3 cellular contexts compared by ENCODE assay signal in the genomic region with DNA sequence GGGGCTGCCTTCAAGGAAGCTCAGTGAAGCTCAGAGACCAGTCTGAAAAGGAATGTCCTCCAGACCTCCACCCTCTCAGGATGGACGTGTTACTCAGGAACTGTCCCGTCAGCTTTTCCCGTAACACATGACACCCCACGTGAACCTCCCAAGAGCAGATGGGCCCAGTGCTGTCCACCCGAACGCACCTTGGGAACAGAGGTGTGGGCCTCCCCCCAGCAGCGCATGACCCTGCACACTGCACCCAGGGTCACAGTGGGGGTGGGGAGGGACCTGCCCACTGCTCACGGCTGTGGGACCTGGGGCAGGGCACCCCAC.
TF ChIP-seq lines count a peak whose summit lies in the region.

No MANE protein-coding gene starts in this region.

TF ChIP-seq in IMR-90, 13 proteins besides CTCF, POLR2A, EP300 and RAD21:
- no peak for TF ChIP-seq CEBPB (IDR thresholded peaks at IDR 0.05; ENCODE audit: low read depth, low read length)
- no peak for TF ChIP-seq MXI1 (IDR thresholded peaks at IDR 0.05; ENCODE audit: borderline replicate concordance, low read depth, low read length)
- TF ChIP-seq MAFK (IDR thresholded peaks at IDR 0.05; ENCODE audit: low read depth, low read length), result 0 out of 2 replicates have a peak, but pooled peaks have one; percentile 4

TF ChIP-seq in GM12878, 131 proteins besides CTCF, POLR2A, EP300 and RAD21:
- TF ChIP-seq CHD1 (IDR thresholded peaks at IDR 0.05; ENCODE audit: low read depth, low read length) (no peak), NKRF (conservative IDR thresholded peaks at IDR 0.05) (no peak), IRF4 (IDR thresholded peaks at IDR 0.05; ENCODE audit: low read depth, low read length) (no peak), NR2F1 (conservative IDR thresholded peaks at IDR 0.05) (no peak), ZBTB4 (CRISPR knock-in tag; IDR thresholded peaks at IDR 0.05) (no peak), TAF1 (IDR thresholded peaks at IDR 0.05; ENCODE audit: borderline replicate concordance, low read depth, low read length) (no peak), ETV6 (conservative IDR thresholded peaks at IDR 0.05 in 1 of 2, IDR thresholded peaks at IDR 0.05 in 1 of 2; ENCODE audit: borderline replicate concordance in 1 of 2, low read depth in 1 of 2) (no peak), RUNX3 (IDR thresholded peaks at IDR 0.05; ENCODE audit: low read length) (no peak), CHD2 (IDR thresholded peaks at IDR 0.05; ENCODE audit: borderline replicate concordance, low read depth, low read length) (no peak), PML (IDR thresholded peaks at IDR 0.05; ENCODE audit: low read length) (no peak)
- TF ChIP-seq, protein P1, sequence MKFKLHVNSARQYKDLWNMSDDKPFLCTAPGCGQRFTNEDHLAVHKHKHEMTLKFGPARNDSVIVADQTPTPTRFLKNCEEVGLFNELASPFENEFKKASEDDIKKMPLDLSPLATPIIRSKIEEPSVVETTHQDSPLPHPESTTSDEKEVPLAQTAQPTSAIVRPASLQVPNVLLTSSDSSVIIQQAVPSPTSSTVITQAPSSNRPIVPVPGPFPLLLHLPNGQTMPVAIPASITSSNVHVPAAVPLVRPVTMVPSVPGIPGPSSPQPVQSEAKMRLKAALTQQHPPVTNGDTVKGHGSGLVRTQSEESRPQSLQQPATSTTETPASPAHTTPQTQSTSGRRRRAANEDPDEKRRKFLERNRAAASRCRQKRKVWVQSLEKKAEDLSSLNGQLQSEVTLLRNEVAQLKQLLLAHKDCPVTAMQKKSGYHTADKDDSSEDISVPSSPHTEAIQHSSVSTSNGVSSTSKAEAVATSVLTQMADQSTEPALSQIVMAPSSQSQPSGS (IDR thresholded peaks at IDR 0.05; ENCODE audit: low read length), result no peak
- TF ChIP-seq, protein P2, sequence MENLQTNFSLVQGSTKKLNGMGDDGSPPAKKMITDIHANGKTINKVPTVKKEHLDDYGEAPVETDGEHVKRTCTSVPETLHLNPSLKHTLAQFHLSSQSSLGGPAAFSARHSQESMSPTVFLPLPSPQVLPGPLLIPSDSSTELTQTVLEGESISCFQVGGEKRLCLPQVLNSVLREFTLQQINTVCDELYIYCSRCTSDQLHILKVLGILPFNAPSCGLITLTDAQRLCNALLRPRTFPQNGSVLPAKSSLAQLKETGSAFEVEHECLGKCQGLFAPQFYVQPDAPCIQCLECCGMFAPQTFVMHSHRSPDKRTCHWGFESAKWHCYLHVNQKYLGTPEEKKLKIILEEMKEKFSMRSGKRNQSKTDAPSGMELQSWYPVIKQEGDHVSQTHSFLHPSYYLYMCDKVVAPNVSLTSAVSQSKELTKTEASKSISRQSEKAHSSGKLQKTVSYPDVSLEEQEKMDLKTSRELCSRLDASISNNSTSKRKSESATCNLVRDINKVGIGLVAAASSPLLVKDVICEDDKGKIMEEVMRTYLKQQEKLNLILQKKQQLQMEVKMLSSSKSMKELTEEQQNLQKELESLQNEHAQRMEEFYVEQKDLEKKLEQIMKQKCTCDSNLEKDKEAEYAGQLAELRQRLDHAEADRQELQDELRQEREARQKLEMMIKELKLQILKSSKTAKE (IDR thresholded peaks at IDR 0.05; ENCODE audit: low read depth, poor library complexity, severe bottlenecking), result no peak

TF ChIP-seq in HepG2, 621 proteins besides CTCF, POLR2A, EP300 and RAD21 (continues in another document):
- no peak for TF ChIP-seq SOX5 (CRISPR knock-in tag; IDR thresholded peaks at IDR 0.05; ENCODE audit: borderline replicate concordance)
- no peak for TF ChIP-seq KDM5B (CRISPR knock-in tag; IDR thresholded peaks at IDR 0.05; ENCODE audit: borderline replicate concordance)
- TF ChIP-seq, protein P3, sequence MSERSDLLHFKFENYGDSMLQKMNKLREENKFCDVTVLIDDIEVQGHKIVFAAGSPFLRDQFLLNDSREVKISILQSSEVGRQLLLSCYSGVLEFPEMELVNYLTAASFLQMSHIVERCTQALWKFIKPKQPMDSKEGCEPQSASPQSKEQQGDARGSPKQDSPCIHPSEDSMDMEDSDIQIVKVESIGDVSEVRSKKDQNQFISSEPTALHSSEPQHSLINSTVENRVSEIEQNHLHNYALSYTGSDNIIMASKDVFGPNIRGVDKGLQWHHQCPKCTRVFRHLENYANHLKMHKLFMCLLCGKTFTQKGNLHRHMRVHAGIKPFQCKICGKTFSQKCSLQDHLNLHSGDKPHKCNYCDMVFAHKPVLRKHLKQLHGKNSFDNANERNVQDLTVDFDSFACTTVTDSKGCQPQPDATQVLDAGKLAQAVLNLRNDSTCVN (CRISPR knock-in tag; IDR thresholded peaks at IDR 0.05; ENCODE audit: borderline replicate concordance), result 0 out of 2 replicates have a peak, but pooled peaks have one; percentile 35
- TF ChIP-seq AKAP8 (CRISPR knock-in tag; IDR thresholded peaks at IDR 0.05), result peak; percentile 76
- no peak for TF ChIP-seq MIER3 (CRISPR knock-in tag; IDR thresholded peaks at IDR 0.05; ENCODE audit: borderline replicate concordance)
- TF ChIP-seq CHD4 (IDR thresholded peaks at IDR 0.05; ENCODE audit: borderline replicate concordance, low read length), result no peak
- TF ChIP-seq ZBTB20 (CRISPR knock-in tag; IDR thresholded peaks at IDR 0.05; ENCODE audit: borderline replicate concordance, low read depth), result 0 out of 2 replicates have a peak, but pooled peaks have one; percentile 27
- TF ChIP-seq CENPT (CRISPR knock-in tag; IDR thresholded peaks at IDR 0.05; ENCODE audit: low read depth), result no peak
- TF ChIP-seq, protein P4, sequence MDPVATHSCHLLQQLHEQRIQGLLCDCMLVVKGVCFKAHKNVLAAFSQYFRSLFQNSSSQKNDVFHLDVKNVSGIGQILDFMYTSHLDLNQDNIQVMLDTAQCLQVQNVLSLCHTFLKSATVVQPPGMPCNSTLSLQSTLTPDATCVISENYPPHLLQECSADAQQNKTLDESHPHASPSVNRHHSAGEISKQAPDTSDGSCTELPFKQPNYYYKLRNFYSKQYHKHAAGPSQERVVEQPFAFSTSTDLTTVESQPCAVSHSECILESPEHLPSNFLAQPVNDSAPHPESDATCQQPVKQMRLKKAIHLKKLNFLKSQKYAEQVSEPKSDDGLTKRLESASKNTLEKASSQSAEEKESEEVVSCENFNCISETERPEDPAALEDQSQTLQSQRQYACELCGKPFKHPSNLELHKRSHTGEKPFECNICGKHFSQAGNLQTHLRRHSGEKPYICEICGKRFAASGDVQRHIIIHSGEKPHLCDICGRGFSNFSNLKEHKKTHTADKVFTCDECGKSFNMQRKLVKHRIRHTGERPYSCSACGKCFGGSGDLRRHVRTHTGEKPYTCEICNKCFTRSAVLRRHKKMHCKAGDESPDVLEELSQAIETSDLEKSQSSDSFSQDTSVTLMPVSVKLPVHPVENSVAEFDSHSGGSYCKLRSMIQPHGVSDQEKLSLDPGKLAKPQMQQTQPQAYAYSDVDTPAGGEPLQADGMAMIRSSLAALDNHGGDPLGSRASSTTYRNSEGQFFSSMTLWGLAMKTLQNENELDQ (CRISPR knock-in tag; IDR thresholded peaks at IDR 0.05; ENCODE audit: borderline replicate concordance), result peak; percentile 51; the same call in 1 of the 2 replicates
- TF ChIP-seq THAP8 (CRISPR knock-in tag; IDR thresholded peaks at IDR 0.05; ENCODE audit: borderline replicate concordance), result no peak
- TF ChIP-seq FOXP1 (IDR thresholded peaks at IDR 0.05), result no peak
- 0 out of 2 replicates have a peak, but pooled peaks have one; percentile 1 for TF ChIP-seq FOXP1 (CRISPR knock-in tag; IDR thresholded peaks at IDR 0.05)
- TF ChIP-seq, protein P5, sequence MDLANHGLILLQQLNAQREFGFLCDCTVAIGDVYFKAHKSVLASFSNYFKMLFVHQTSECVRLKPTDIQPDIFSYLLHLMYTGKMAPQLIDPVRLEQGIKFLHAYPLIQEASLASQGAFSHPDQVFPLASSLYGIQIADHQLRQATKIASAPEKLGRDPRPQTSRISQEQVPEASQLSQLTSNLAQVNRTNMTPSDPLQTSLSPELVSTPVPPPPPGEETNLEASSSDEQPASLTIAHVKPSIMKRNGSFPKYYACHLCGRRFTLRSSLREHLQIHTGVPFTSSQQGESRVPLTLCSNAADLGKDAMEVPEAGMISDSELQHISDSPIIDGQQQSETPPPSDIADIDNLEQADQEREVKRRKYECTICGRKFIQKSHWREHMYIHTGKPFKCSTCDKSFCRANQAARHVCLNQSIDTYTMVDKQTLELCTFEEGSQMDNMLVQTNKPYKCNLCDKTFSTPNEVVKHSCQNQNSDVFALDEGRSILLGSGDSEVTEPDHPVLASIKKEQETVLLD (CRISPR knock-in tag; IDR thresholded peaks at IDR 0.05; ENCODE audit: low read depth), result 0 out of 2 replicates have a peak, but pooled peaks have one; percentile 22
- TF ChIP-seq ZBTB33 (CRISPR knock-in tag; IDR thresholded peaks at IDR 0.05), result peak; percentile 94
- TF ChIP-seq ZNF18 (CRISPR knock-in tag; IDR thresholded peaks at IDR 0.05; ENCODE audit: insufficient replicate concordance), result no peak
- TF ChIP-seq ZNF691 (CRISPR knock-in tag; IDR thresholded peaks at IDR 0.05; ENCODE audit: borderline replicate concordance, low read depth), result no peak; the same call in 1 of the 2 replicates
- TF ChIP-seq, protein P6, sequence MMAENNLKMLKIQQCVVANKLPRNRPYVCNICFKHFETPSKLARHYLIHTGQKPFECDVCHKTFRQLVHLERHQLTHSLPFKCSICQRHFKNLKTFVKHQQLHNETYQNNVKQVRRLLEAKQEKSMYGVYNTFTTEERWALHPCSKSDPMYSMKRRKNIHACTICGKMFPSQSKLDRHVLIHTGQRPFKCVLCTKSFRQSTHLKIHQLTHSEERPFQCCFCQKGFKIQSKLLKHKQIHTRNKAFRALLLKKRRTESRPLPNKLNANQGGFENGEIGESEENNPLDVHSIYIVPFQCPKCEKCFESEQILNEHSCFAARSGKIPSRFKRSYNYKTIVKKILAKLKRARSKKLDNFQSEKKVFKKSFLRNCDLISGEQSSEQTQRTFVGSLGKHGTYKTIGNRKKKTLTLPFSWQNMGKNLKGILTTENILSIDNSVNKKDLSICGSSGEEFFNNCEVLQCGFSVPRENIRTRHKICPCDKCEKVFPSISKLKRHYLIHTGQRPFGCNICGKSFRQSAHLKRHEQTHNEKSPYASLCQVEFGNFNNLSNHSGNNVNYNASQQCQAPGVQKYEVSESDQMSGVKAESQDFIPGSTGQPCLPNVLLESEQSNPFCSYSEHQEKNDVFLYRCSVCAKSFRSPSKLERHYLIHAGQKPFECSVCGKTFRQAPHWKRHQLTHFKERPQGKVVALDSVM (CRISPR knock-in tag; IDR thresholded peaks at IDR 0.05), result 0 out of 2 replicates have a peak, but pooled peaks have one; percentile 11
- TF ChIP-seq ZNF704 (CRISPR knock-in tag; IDR thresholded peaks at IDR 0.05; ENCODE audit: borderline replicate concordance), result 0 out of 2 replicates have a peak, but pooled peaks have one; percentile 3
- no peak for TF ChIP-seq ZNF652 (CRISPR knock-in tag; IDR thresholded peaks at IDR 0.05; ENCODE audit: borderline replicate concordance, low read depth)
- TF ChIP-seq HES4 (CRISPR knock-in tag; IDR thresholded peaks at IDR 0.05; ENCODE audit: borderline replicate concordance), result peak; percentile 58; the same call in 1 of the 2 replicates
- no peak for TF ChIP-seq CCAR2 (optimal IDR thresholded peaks at IDR 0.05; ENCODE audit: low read depth, low read length)
